In the genomic region with DNA sequence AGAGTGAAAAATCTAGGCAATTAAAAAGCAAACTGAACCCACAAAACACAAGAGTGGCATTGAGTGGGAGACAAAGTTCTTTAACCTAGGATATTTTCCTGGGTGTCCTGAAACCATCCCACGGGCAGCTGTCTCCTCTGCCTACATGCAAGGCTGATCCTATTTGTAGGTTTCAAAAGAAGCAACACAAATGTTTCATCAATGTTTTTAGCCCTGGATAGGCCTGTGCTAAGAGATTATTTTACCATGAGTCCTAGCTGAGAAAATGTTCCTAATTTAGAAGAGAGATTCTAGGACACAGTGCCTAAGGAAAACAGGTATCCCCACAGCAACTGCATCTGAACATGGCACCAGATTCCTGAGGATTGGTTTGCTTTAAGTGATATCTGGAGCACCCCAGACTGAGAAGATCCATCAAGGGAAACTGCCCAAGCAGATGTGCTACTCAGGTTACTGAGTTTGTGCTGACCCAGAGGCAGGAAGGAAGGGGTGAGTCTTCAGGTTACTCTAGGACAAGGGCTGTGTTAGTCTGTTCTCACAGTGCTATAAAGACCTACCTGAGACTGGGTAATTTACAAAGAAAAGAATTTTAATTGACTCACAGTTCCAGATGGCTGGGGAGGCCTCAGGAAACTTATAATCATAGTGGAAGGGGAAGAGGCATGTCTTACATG, we compare ENCODE assay signal across 19 cellular contexts.
"Had no signal": no experiment of that assay in that cellular context is flagged by ENCODE, and none has a peak within 500 bp of the region (broad histone marks: within the 10 kb centered on the region; RNA-seq: fewer than 3 reads in every experiment).

No MANE protein-coding gene starts in this region.

- H3K27me3 Mint-ChIP-seq: activated CD4-positive, alpha-beta memory T cell treated with anti-CD3 and anti-CD28 coated beads, Interleukin-2, amount 10 ng/mL, durations not matched to agents 7 days and 5 days; naive B cell had no signal

- H3K36me3 Mint-ChIP-seq: immature natural killer cell had no signal

- DNase-seq: activated CD4-positive, alpha-beta memory T cell treated with anti-CD3 and anti-CD28 coated beads, Interleukin-2, amount 10 ng/mL, durations not matched to agents 7 days and 5 days; activated CD4-positive, alpha-beta T cell treated with anti-CD3 and anti-CD28 coated beads for 4 hours; activated CD4-positive, CD25-positive, alpha-beta regulatory T cell; activated effector memory CD4-positive, alpha-beta T cell treated with anti-CD3 and anti-CD28 coated beads, Interleukin-2, amount 50 U/mL, for 16 hours; activated naive CD4-positive, alpha-beta T cell treated with anti-CD3 and anti-CD28 coated beads, Interleukin-2, amount 50 U/mL, for 16 hours; activated naive CD8-positive, alpha-beta T cell treated with anti-CD3 and anti-CD28 coated beads, Interleukin-2, amount 50 U/mL, for 24 hours; activated T-cell treated with anti-CD3 and anti-CD28 coated beads, Interleukin-2, amount 50 U/mL, for 72 hours; immature natural killer cell; mesenchymal stem cell; naive B cell; retina; sigmoid colon; spleen; stimulated activated CD4-positive, alpha-beta T cell treated with anti-CD3 and anti-CD28 coated beads, Interleukin-4, amount 100 ng/mL, for 24 hours; stimulated activated naive CD4-positive, alpha-beta T cell treated with Interleukin-2 at 50 U/mL for 16 hours; T1000; upper lobe of left lung had no signal

- H3K4me3 Mint-ChIP-seq: activated CD4-positive, alpha-beta memory T cell treated with anti-CD3 and anti-CD28 coated beads, Interleukin-2, amount 10 ng/mL, durations not matched to agents 7 days and 5 days; activated naive CD8-positive, alpha-beta T cell treated with anti-CD3 and anti-CD28 coated beads, Interleukin-2, amount 50 U/mL, for 24 hours; activated T-cell treated with anti-CD3 and anti-CD28 coated beads, Interleukin-2, amount 50 U/mL, for 72 hours; immature natural killer cell; neural crest cell had no signal

- ATAC-seq: activated naive CD8-positive, alpha-beta T cell treated with anti-CD3 and anti-CD28 coated beads, Interleukin-2, amount 50 U/mL, for 24 hours; activated T-cell treated with anti-CD3 and anti-CD28 coated beads, Interleukin-2, amount 50 U/mL, for 72 hours had no signal

- H3K4me1 Mint-ChIP-seq: immature natural killer cell, neural crest cell had no signal

- H3K4me1 ChIP-seq: upper lobe of left lung had no signal

- H3K27ac Mint-ChIP-seq: activated CD4-positive, alpha-beta memory T cell treated with anti-CD3 and anti-CD28 coated beads, Interleukin-2, amount 10 ng/mL, durations not matched to agents 7 days and 5 days; activated naive CD8-positive, alpha-beta T cell treated with anti-CD3 and anti-CD28 coated beads, Interleukin-2, amount 50 U/mL, for 24 hours; activated T-cell treated with anti-CD3 and anti-CD28 coated beads, Interleukin-2, amount 50 U/mL, for 72 hours; immature natural killer cell had no signal

- H3K27ac ChIP-seq: cardiac muscle cell, sigmoid colon, spleen, upper lobe of left lung had no signal

- H3K9me3 ChIP-seq: sigmoid colon, spleen, upper lobe of left lung had no signal

- H3K27me3 ChIP-seq: cardiac muscle cell, sigmoid colon, spleen, upper lobe of left lung had no signal

- H3K36me3 ChIP-seq: cardiac muscle cell, sigmoid colon, spleen, upper lobe of left lung had no signal

- H3K4me3 ChIP-seq: cardiac muscle cell, sigmoid colon, spleen, upper lobe of left lung had no signal
